Comparison of ENCODE assay signal across 7 cellular contexts in genomic region chr10:29648114-29648982, GRCh38. TPM values are rescaled to one million over a fixed set of nuclear protein-coding genes. Genes with fewer than 3 reads are reported as not detected.
A peak's percentile ranks its signal among the peaks of the same experiment; 100 is the strongest.
DNase-seq lines count a peak whose midpoint lies in the region; ATAC-seq and TF ChIP-seq lines count a peak whose summit lies in the region.

No MANE protein-coding gene starts in this region.

- no peaks in the 10 kb centered on the region for H3K36me3 ChIP-seq in SJSA1
- peaks cover 8% of the 10 kb centered on the region for H3K36me3 ChIP-seq in adipocyte (ENCODE audit: control insufficient read depth, insufficient read depth, low read length, severe bottlenecking)
- H3K36me3 ChIP-seq in suprapubic skin, result no peaks in the 10 kb centered on the region

- peak overlapping the region; percentile 85 for H3K9ac ChIP-seq in adipocyte (ENCODE audit: low read length)

- 35% methylated on average over 9 of the region's 9 CpGs for WGBS in suprapubic skin

- no peak for TF ChIP-seq POLR2A in suprapubic skin (IDR thresholded peaks at IDR 0.05)
- TF ChIP-seq POLR2A in erythroblast (IDR thresholded peaks at IDR 0.05; ENCODE audit: low read length), result no peak

- no peak overlapping the region for H3K4me3 ChIP-seq in SJSA1
- H3K4me3 ChIP-seq in adipocyte (ENCODE audit: low read length), result peak overlapping the region; percentile 76
- H3K4me3 ChIP-seq in suprapubic skin, result no peak overlapping the region

- H3K27ac ChIP-seq in SJSA1 (peak overlapping the region; percentile 62), suprapubic skin (peak overlapping the region; percentile 84)

- DNase-seq in SJSA1 (ENCODE audit: low read depth in 1 of 2, low spot score in 2 of 2) (peak; percentile 52 to 56), adipocyte (ENCODE audit: low read depth) (peak; percentile 28), lung microvascular endothelial cell (ENCODE audit: low read depth in 2 of 2) (peak; percentile 31 to 35), suprapubic skin (ENCODE audit: low spot score in 2 of 2) (no peak), erythroblast (lab: John Stamatoyannopoulos, UW) (no peak), NCI-H2029 treated with DMSO at 0.1 percent for 48 hours (lab: John Stamatoyannopoulos, UW) (no peak)

- H3K4me1 ChIP-seq in SJSA1 (replicated peaks) (peaks cover 52% of the 10 kb centered on the region), adipocyte (ENCODE audit: control insufficient read depth, insufficient read depth, low read length) (peaks cover 63% of the 10 kb centered on the region), suprapubic skin (peaks cover 44% of the 10 kb centered on the region)

- H3K9me3 ChIP-seq in SJSA1 (replicated peaks) (no peaks in the 10 kb centered on the region), adipocyte (ENCODE audit: control insufficient read depth, low read length) (no peaks in the 10 kb centered on the region), suprapubic skin (no peaks in the 10 kb centered on the region)

- no peak for ATAC-seq in GM21526 (IDR thresholded peaks at IDR 0.05; ENCODE audit: low FRiP score, unreplicated experiment)

- H3K27me3 ChIP-seq in SJSA1 (replicated peaks) (no peaks in the 10 kb centered on the region), adipocyte (replicated peaks; ENCODE audit: control insufficient read depth, insufficient read depth, low read length) (no peaks in the 10 kb centered on the region), suprapubic skin (no peaks in the 10 kb centered on the region)

- TF ChIP-seq CTCF in suprapubic skin (IDR thresholded peaks at IDR 0.05), result no peak

- no peak for TF ChIP-seq EP300 in suprapubic skin (IDR thresholded peaks at IDR 0.05)

RNA-seq across cellular contexts. Expression of gene SVIL, which starts 13.6 kb away (rescaled TPM):
- total RNA-seq in SJSA1 (2014; rRNA removed; shearing (Covaris generic)), result 10.2 and 429 TPM in 2 replicates
- 56.2 and 62.3 TPM in 2 replicates for total RNA-seq in lung microvascular endothelial cell
- total RNA-seq in suprapubic skin, result 100 to 1,000 TPM in 1 of 4 donors, 10 to 100 TPM in 3; 52.9 to 129 (median 72.1) TPM

Comparison
In these comparisons a context has a peak if more than half of its experiments do, and no peak if none do; other contexts are left out.
1. DNase-seq: peak in SJSA1 (2 of 2), adipocyte (single experiment) and lung microvascular endothelial cell (2 of 2); none in suprapubic skin (0 of 2), erythroblast (0 of 2) and NCI-H2029 treated with DMSO at 0.1 percent for 48 hours (single experiment).